Comparison of ENCODE assay signal across 12 cellular contexts in the genomic region with DNA sequence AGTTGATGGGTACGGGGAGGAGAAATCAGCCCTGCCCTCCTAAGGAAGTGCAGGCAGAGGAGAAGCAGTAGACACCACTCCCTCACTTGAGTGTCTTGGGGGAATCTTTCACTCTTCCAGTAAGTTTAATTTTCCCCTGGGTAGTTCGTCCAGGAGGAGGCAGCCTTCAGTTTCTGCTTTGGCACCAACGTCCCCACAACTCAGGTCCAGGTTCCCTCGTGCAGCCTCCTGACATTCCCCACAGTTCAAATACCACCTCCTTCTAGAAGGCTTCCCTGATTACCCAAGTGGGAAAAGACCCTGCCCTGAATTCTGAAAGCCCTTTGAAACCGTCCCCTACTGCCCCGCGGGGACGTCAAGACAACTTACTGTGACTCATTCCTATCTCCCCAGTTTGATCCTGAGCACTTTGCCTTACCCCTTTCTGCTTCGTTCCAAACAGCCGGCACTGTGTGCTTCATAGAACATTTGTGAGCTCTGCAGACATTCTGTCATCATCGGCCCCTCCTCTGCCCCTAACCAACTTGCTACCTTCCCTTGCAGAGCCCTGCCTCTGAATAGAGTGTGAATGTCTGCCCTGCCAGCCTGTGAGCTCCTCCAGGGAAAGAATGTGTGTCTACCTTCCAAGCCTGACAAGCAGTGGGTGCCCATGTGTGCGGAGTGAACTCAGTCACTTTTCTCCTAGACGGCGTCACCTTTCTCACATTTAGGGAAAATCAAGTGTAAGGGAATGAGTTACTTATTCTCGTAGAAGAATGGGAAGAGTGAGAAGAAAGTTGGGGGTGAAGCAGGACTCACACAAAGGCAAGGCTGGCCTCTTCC. TPM values are rescaled to one million over a fixed set of nuclear protein-coding genes. Genes with fewer than 3 reads are reported as not detected.
DNase-seq lines count a peak whose midpoint lies in the region; FAIRE-seq and TF ChIP-seq lines count a peak whose summit lies in the region.
"Had no signal": no experiment of that assay in that cellular context is flagged by ENCODE, and none has a peak within 500 bp of the region (broad histone marks: within the 10 kb centered on the region; RNA-seq: fewer than 3 reads in every experiment).

No MANE protein-coding gene starts in this region.

- H2AK5ac ChIP-seq in neuronal stem cell (ENCODE audit: low read depth, low read length) = no peak overlapping the region

- H2BK15ac ChIP-seq in neuronal stem cell (ENCODE audit: low read length) = no peak overlapping the region

- H4K8ac ChIP-seq in neuronal stem cell (ENCODE audit: low read depth, low read length) = no peak overlapping the region

- no CpG with 5 or more reads among the region's 15 CpGs for WGBS in neuronal stem cell (ENCODE audit: extremely low coverage in 2 of 2, insufficient read length in 2 of 2, insufficient replicate concordance in 1 of 2), 2 donors
- 86% methylated on average over 15 of the region's 15 CpGs for WGBS in prostate gland

- H3K27ac ChIP-seq in neuronal stem cell (replicated peaks; ENCODE audit: low read length) = no peak overlapping the region
- no peak overlapping the region for H3K27ac ChIP-seq in prostate gland

- no peak for TF ChIP-seq EP300 in Ishikawa (IDR thresholded peaks at IDR 0.05; ENCODE audit: borderline replicate concordance)

- no peak overlapping the region for H3K4ac ChIP-seq in neuronal stem cell (ENCODE audit: low read length)

- H3K18ac ChIP-seq in neuronal stem cell (ENCODE audit: low read length) = no peak overlapping the region

- peak overlapping the region; percentile 23 for H2BK12ac ChIP-seq in neuronal stem cell (ENCODE audit: low read length)

- TF ChIP-seq RAD21 in Ishikawa (IDR thresholded peaks at IDR 0.05; ENCODE audit: low read depth) = peak; percentile 22; the same call in 1 of the 2 replicates

- DNase-seq in GM12864 (ENCODE audit: low read depth) (no peak), bronchial epithelial cell (ENCODE audit: low read depth) (no peak), neuronal stem cell (ENCODE audit: low spot score) (no peak), NCI-H1436 treated with DMSO at 0.1 percent for 48 hours (lab: John Stamatoyannopoulos, UW) (no peak), prostate gland (ENCODE audit: low spot score) (no peak), NCI-H1105 treated with DMSO at 0.1 percent for 48 hours (lab: John Stamatoyannopoulos, UW) (no peak), DMS53 treated with DMSO at 0.1 percent for 48 hours (lab: John Stamatoyannopoulos, UW; ENCODE audit: unreplicated experiment) (no peak)
- DNase-seq: activated T-cell treated with anti-CD3 and anti-CD28 coated beads, Interleukin-2, amount 50 U/mL, for 4 hours; DMS79 treated with DMSO at 0.1 percent for 48 hours; NCI-H2171 treated with DMSO at 0.1 percent for 48 hours; substantia nigra had no signal

- H2BK5ac ChIP-seq in neuronal stem cell (ENCODE audit: low read length) = no peak overlapping the region

- no peak for TF ChIP-seq POLR2A in prostate gland (IDR thresholded peaks at IDR 0.05)

- no peak for FAIRE-seq in bronchial epithelial cell (lab: Jason Lieb, UNC)

- peaks cover 3% of the 10 kb centered on the region for H3K79me1 ChIP-seq in neuronal stem cell (ENCODE audit: low read depth, low read length)

- no peak overlapping the region for H3K4me2 ChIP-seq in neuronal stem cell (ENCODE audit: insufficient read depth, low read length, poor library complexity, severe bottlenecking)

- TF ChIP-seq CTCF in GM12864 (IDR thresholded peaks at IDR 0.05; ENCODE audit: low read depth, low read length, missing control alignments) (peak; percentile 35), bronchial epithelial cell (IDR thresholded peaks at IDR 0.05; ENCODE audit: insufficient read depth, low read length, severe bottlenecking) (peak; percentile 1), prostate gland (IDR thresholded peaks at IDR 0.05) (no peak)

- H3K9ac ChIP-seq in neuronal stem cell (ENCODE audit: low read depth, low read length, poor library complexity) = no peak overlapping the region

- H4K91ac ChIP-seq in neuronal stem cell (ENCODE audit: low read depth, low read length, poor library complexity) = no peak overlapping the region

- H3K9me3 ChIP-seq in neuronal stem cell (replicated peaks in 1 of 2; ENCODE audit: control insufficient read depth in 2 of 2, insufficient read depth in 1 of 2, low read depth in 1 of 2, low read length in 2 of 2) = peaks cover 0 to 2% of the 10 kb centered on the region in 2 donors
- H3K9me3 ChIP-seq in prostate gland = no peaks in the 10 kb centered on the region

- H3K4me1 ChIP-seq in neuronal stem cell (ENCODE audit: control insufficient read depth in 2 of 2, insufficient read depth in 1 of 2, low read depth in 1 of 2, low read length in 2 of 2) (peaks cover 3 to 13% of the 10 kb centered on the region in 2 donors), prostate gland (replicated peaks) (no peaks in the 10 kb centered on the region)

- H2AFZ ChIP-seq in neuronal stem cell (ENCODE audit: low read length) = no peak overlapping the region

- H3K27me3 ChIP-seq in bronchial epithelial cell (ENCODE audit: control insufficient read depth, insufficient read depth, low read length) (no peaks in the 10 kb centered on the region), neuronal stem cell (ENCODE audit: control insufficient read depth in 3 of 3, insufficient read depth in 3 of 3, low read depth in 1 of 3, low read length in 3 of 3) (no peaks in the 10 kb centered on the region), prostate gland (replicated peaks; ENCODE audit: insufficient read depth) (no peaks in the 10 kb centered on the region)

- intact Hi-C loops in prostate gland (cut with DNase I) = no loop called here

- H3K23ac ChIP-seq in neuronal stem cell (ENCODE audit: low read depth, low read length, poor library complexity) = no peak overlapping the region

- no peak overlapping the region for H3K4me3 ChIP-seq in GM12864 (ENCODE audit: low read depth, low read length)
- H3K4me3 ChIP-seq in bronchial epithelial cell (ENCODE audit: low read depth, low read length) = no peak overlapping the region
- H3K4me3 ChIP-seq in neuronal stem cell (ENCODE audit: low read length in 2 of 2) = no peak overlapping the region
- no peak overlapping the region for H3K4me3 ChIP-seq in prostate gland

- H3K14ac ChIP-seq in neuronal stem cell (ENCODE audit: low read length) = no peak overlapping the region

- no peak overlapping the region for H2BK120ac ChIP-seq in neuronal stem cell (ENCODE audit: low read depth, low read length)

- H3K36me3 ChIP-seq in bronchial epithelial cell (ENCODE audit: control insufficient read depth, insufficient read depth, low read length) (no peaks in the 10 kb centered on the region), neuronal stem cell (replicated peaks in 1 of 2; ENCODE audit: control insufficient read depth in 2 of 2, insufficient read depth in 2 of 2, low read length in 2 of 2) (no peaks in the 10 kb centered on the region), prostate gland (no peaks in the 10 kb centered on the region)

TF ChIP-seq in Ishikawa, 13 proteins besides CTCF, POLR2A, EP300 and RAD21:
- TF ChIP-seq TCF12 (IDR thresholded peaks at IDR 0.05; ENCODE audit: low read depth) = no peak
- TF ChIP-seq, protein P1, sequence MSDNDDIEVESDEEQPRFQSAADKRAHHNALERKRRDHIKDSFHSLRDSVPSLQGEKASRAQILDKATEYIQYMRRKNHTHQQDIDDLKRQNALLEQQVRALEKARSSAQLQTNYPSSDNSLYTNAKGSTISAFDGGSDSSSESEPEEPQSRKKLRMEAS (IDR thresholded peaks at IDR 0.05) = no peak
- TF ChIP-seq CEBPB (IDR thresholded peaks at IDR 0.05) = no peak
- TF ChIP-seq, protein P2, sequence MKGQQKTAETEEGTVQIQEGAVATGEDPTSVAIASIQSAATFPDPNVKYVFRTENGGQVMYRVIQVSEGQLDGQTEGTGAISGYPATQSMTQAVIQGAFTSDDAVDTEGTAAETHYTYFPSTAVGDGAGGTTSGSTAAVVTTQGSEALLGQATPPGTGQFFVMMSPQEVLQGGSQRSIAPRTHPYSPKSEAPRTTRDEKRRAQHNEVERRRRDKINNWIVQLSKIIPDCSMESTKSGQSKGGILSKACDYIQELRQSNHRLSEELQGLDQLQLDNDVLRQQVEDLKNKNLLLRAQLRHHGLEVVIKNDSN (IDR thresholded peaks at IDR 0.05) = no peak
- no peak for TF ChIP-seq YY1 (IDR thresholded peaks at IDR 0.05; ENCODE audit: low read depth)
TF ChIP-seq in Ishikawa: peak in this region for 0.

RNA-seq across cellular contexts. Expression of a gene that starts 14.5 kb away (rescaled TPM):
- total RNA-seq in bronchial epithelial cell (95.8 and 176 TPM in 2 replicates), prostate gland (100 to 1,000 TPM; 366 to 428 TPM)
- polyA plus RNA-seq in neuronal stem cell (2013, experiment 1 of 2) = 655 TPM
- polyA plus RNA-seq in neuronal stem cell (2013, experiment 2 of 2) = 647 TPM

RNA-seq across cellular contexts. Expression of a gene that starts 55.2 kb away (rescaled TPM):
- 1.4 and 1.6 TPM in 2 replicates for total RNA-seq in bronchial epithelial cell
- 6.6 TPM for polyA plus RNA-seq in neuronal stem cell (2013, experiment 1 of 2)
- polyA plus RNA-seq in neuronal stem cell (2013, experiment 2 of 2) = 6.6 TPM
- total RNA-seq in prostate gland = 10 to 100 TPM in 1 of 2 donors, 1 to 10 TPM in 1; 8.8 to 19.0 TPM

Comparison
In these comparisons a context has a peak if more than half of its experiments do, and no peak if none do; other contexts are left out.
1. CTCF ChIP-seq: peak in GM12864 (single experiment) and bronchial epithelial cell (single experiment); none in prostate gland (0 of 4).